In the genomic region with DNA sequence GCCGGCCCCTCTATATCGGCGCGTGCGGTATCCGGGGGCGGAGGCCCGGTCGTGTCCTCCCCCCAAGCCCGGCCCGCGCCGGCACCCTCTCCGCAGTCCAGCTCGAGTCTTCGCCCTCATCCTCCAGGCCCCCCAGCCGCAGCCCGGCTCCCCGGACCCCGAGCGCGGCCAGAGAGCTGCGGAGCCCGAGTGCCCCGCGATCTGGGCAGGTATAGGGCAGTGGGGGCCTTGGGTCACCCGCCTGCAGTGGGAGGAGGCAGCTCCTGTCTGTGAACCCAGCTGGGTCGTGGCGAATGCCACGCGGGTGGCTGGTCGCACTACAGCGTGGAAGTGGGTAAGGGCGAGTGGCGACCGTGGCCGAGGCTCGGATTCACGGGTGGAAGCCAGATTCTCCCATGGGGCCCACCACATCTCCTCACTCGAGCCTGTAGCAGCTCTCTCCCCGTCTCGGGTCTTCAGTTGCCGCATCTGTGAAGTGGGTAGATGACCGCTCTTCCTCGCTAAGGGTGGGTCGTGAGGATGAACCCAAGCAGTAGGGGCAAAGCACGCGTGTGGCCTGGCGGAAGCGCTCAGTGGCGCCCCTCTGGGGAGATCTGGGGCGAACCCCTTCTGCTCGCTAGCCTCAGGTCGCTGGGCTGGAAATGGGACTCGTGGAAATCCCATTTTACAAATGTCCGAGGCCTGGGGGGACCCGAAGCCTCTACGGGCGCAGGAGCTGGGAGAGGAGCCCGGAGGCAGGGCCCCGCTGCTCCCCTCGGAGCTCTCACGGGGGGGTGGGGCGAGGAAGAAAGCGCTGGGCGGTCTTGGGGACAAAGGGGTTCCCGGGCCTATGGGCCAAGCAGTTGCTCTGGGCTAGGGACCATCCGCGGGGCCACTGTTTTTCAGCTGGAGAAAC, we compare ENCODE assay signal across 21 cellular contexts. TPM values are rescaled to one million over a fixed set of nuclear protein-coding genes. Genes with fewer than 3 reads are reported as not detected.
DNase-seq lines count a peak whose midpoint lies in the region; TF ChIP-seq lines count a peak whose summit lies in the region.
"Had no signal": no experiment of that assay in that cellular context is flagged by ENCODE, and none has a peak within 500 bp of the region (broad histone marks: within the 10 kb centered on the region; RNA-seq: fewer than 3 reads in every experiment).

No MANE protein-coding gene starts in this region.

- H2BK5ac ChIP-seq in neuronal stem cell (ENCODE audit: low read length) = no peak overlapping the region

- H3K36me3 ChIP-seq in Caco-2 (ENCODE audit: control insufficient read depth, insufficient read depth, low read length) (no peaks in the 10 kb centered on the region), NT2/D1 (ENCODE audit: insufficient read depth, insufficient read length, low read length) (no peaks in the 10 kb centered on the region), neuronal stem cell (replicated peaks in 1 of 2; ENCODE audit: control insufficient read depth in 2 of 2, insufficient read depth in 2 of 2, low read length in 2 of 2) (no peaks in the 10 kb centered on the region)
- H3K36me3 ChIP-seq: BLaER1 treated with 17β-estradiol and CSF1 and Interleukin-3, amounts not matched to agents 10 nM and 100 nM; brain microvascular endothelial cell; heart left ventricle; MG63 had no signal

- peak overlapping the region; percentile 86 for H3K4me2 ChIP-seq in neuronal stem cell (ENCODE audit: insufficient read depth, low read length, poor library complexity, severe bottlenecking)

- H3K4me3 ChIP-seq in Caco-2 (ENCODE audit: low read depth, low read length) (peak overlapping the region; percentile 14; the same call in 1 of the 2 replicates), NT2/D1 (ENCODE audit: insufficient read length, low read depth) (peak overlapping the region; percentile 32), neuronal stem cell (ENCODE audit: low read length in 2 of 2) (peak overlapping the region in 1 of 2 donors; percentile 67)
- H3K4me3 ChIP-seq: GM23248 had no signal

- H3K4me3 Mint-ChIP-seq in Caco-2 (ENCODE audit: unreplicated experiment) (peak overlapping the region; percentile 61), glutamatergic neuron (ENCODE audit: unreplicated experiment) (no peak overlapping the region)
- H3K4me3 Mint-ChIP-seq: activated B cell treated with CpG ODN at 0.5 μM for 24 hours had no signal

- peak overlapping the region; percentile 48 for H4K8ac ChIP-seq in neuronal stem cell (ENCODE audit: low read depth, low read length)

- CTCF ChIA-PET in Caco-2 (lab: Charles Lee) = interaction anchor here (1.2 kb wide), 1 partner anchor 392 kb away, joined by 3 read pairs; no protein-coding TSS in a partner anchor

- peak overlapping the region; percentile 9 for H2BK120ac ChIP-seq in neuronal stem cell (ENCODE audit: low read depth, low read length)

- TF ChIP-seq CTCF in Caco-2 (IDR thresholded peaks at IDR 0.05; ENCODE audit: insufficient read depth in 1 of 2, low read depth in 1 of 2, low read length in 1 of 2, severe bottlenecking in 1 of 2, unreplicated experiment in 1 of 2) = no peak
- TF ChIP-seq CTCF in glutamatergic neuron (IDR thresholded peaks at IDR 0.05; ENCODE audit: partially characterized antibody, unreplicated experiment) = no peak

- no peak overlapping the region for H3K27ac ChIP-seq in neuronal stem cell (replicated peaks; ENCODE audit: low read length)
- H3K27ac ChIP-seq: BLaER1 treated with 17β-estradiol and CSF1 and Interleukin-3, amounts not matched to agents 10 nM and 100 nM; brain microvascular endothelial cell; GM23248; heart left ventricle; SK-N-MC had no signal

- peak overlapping the region; percentile 53 for H2AFZ ChIP-seq in neuronal stem cell (ENCODE audit: low read length)
- H2AFZ ChIP-seq: GM23248 had no signal

- peaks cover 9% of the 10 kb centered on the region for H3K27me3 Mint-ChIP-seq in Caco-2 (ENCODE audit: insufficient read depth, unreplicated experiment)
- peaks cover 18% of the 10 kb centered on the region for H3K27me3 Mint-ChIP-seq in glutamatergic neuron (ENCODE audit: unreplicated experiment)

- no peaks in the 10 kb centered on the region for H3K9me3 ChIP-seq in Caco-2
- H3K9me3 ChIP-seq in NT2/D1 (ENCODE audit: insufficient read depth, low read length) = no peaks in the 10 kb centered on the region
- H3K9me3 ChIP-seq in neuronal stem cell (replicated peaks in 1 of 2; ENCODE audit: control insufficient read depth in 2 of 2, insufficient read depth in 1 of 2, low read depth in 1 of 2, low read length in 2 of 2) = peaks cover 0 to 4% of the 10 kb centered on the region in 2 donors
- H3K9me3 ChIP-seq: heart left ventricle, MG63 had no signal

- H2BK12ac ChIP-seq in neuronal stem cell (ENCODE audit: low read length) = no peak overlapping the region

- H3K14ac ChIP-seq in neuronal stem cell (ENCODE audit: low read length) = peak overlapping the region; percentile 94

- H3K4me1 ChIP-seq in Caco-2 (no peaks in the 10 kb centered on the region), NT2/D1 (ENCODE audit: insufficient read depth, insufficient read length) (peaks cover 23% of the 10 kb centered on the region), neuronal stem cell (ENCODE audit: control insufficient read depth in 2 of 2, insufficient read depth in 1 of 2, low read depth in 1 of 2, low read length in 2 of 2) (peaks cover 0 to 6% of the 10 kb centered on the region in 2 donors)

- no peaks in the 10 kb centered on the region for H3K79me1 ChIP-seq in neuronal stem cell (ENCODE audit: low read depth, low read length)

- H3K36me3 Mint-ChIP-seq in Caco-2 (ENCODE audit: insufficient read depth, unreplicated experiment) (peaks cover 4% of the 10 kb centered on the region), glutamatergic neuron (ENCODE audit: unreplicated experiment) (no peaks in the 10 kb centered on the region)

- no peaks in the 10 kb centered on the region for H3K9me3 Mint-ChIP-seq in Caco-2 (ENCODE audit: unreplicated experiment)
- H3K9me3 Mint-ChIP-seq in glutamatergic neuron (ENCODE audit: unreplicated experiment) = peaks cover 4% of the 10 kb centered on the region
- H3K9me3 Mint-ChIP-seq: activated B cell treated with CpG ODN at 0.5 μM for 24 hours had no signal

- H3K27ac Mint-ChIP-seq in Caco-2 (ENCODE audit: unreplicated experiment) (no peak overlapping the region), glutamatergic neuron (ENCODE audit: unreplicated experiment) (no peak overlapping the region)
- H3K27ac Mint-ChIP-seq: activated B cell treated with CpG ODN at 0.5 μM for 24 hours had no signal

- H3K9ac ChIP-seq in NT2/D1 (ENCODE audit: insufficient read length, low read depth) (peak overlapping the region; percentile 85), neuronal stem cell (ENCODE audit: low read depth, low read length, poor library complexity) (peak overlapping the region; percentile 81)
- H3K9ac ChIP-seq: BLaER1 treated with 17β-estradiol and CSF1 and Interleukin-3, amounts not matched to agents 10 nM and 100 nM; GM23248 had no signal

- H3K4ac ChIP-seq in neuronal stem cell (ENCODE audit: low read length) = no peak overlapping the region

- intact Hi-C loops in Caco-2 (cut with micrococcal nuclease; ENCODE audit: unreplicated experiment) = no loop called here

- POLR2A ChIA-PET in Caco-2 (lab: Charles Lee) = interaction anchor here (0.6 kb wide), 1 partner anchor 216 kb away, joined by 4 read pairs; no protein-coding TSS in a partner anchor

- no TSS peak for BruUV-seq in Caco-2 (replicated peaks; lab: Mats Ljungman, UMichigan)

- H3K27me3 ChIP-seq in Caco-2 (replicated peaks; ENCODE audit: control insufficient read depth, insufficient read depth, low read length) (no peaks in the 10 kb centered on the region; the same call in 1 of the 2 replicates), NT2/D1 (ENCODE audit: insufficient read depth, insufficient read length) (peaks cover 29% of the 10 kb centered on the region), neuronal stem cell (ENCODE audit: control insufficient read depth in 3 of 3, insufficient read depth in 3 of 3, low read depth in 1 of 3, low read length in 3 of 3) (peaks cover 28 to 75% (median 47%) of the 10 kb centered on the region in 3 experiments)

- no CpG with 5 or more reads among the region's 69 CpGs for WGBS in neuronal stem cell (ENCODE audit: extremely low coverage in 2 of 2, insufficient read length in 2 of 2, insufficient replicate concordance in 1 of 2), 2 donors

- peak overlapping the region; percentile 98 for H3K23ac ChIP-seq in neuronal stem cell (ENCODE audit: low read depth, low read length, poor library complexity)

- DNase-seq in Caco-2 = no peak
- DNase-seq in NT2/D1 (ENCODE audit: low read depth, low spot score) = peak; percentile 51
- peak; percentile 19 for DNase-seq in glutamatergic neuron
- no peak for DNase-seq in neuronal stem cell (ENCODE audit: low spot score)
- DNase-seq in NCI-H187 treated with DMSO at 0.1 percent for 48 hours (lab: John Stamatoyannopoulos, UW) = no peak
- DNase-seq in NCI-H82 treated with DMSO at 0.1 percent for 48 hours (lab: John Stamatoyannopoulos, UW; ENCODE audit: unreplicated experiment) = no peak
- no peak for DNase-seq in activated CD4-positive, alpha-beta T cell treated with anti-CD3 and anti-CD28 coated beads, Interleukin-2, amount 50 U/mL, for 48 hours
- no peak for DNase-seq in stimulated activated CD4-positive, alpha-beta T cell treated with anti-CD3 and anti-CD28 coated beads, Interleukin-1b, Interleukin-23, amount 100 ng/mL, for 48 hours
- DNase-seq: activated B cell treated with CpG ODN at 0.5 μM for 24 hours; activated T-cell treated with anti-CD3 and anti-CD28 coated beads, Interleukin-2, amount 50 U/mL, for 1 hour; brain microvascular endothelial cell; EL; GM23248; MG63; NCI-H2171 treated with DMSO at 0.1 percent for 48 hours; stimulated activated CD4-positive, alpha-beta T cell treated with anti-CD3 and anti-CD28 coated beads, Interleukin-4, amount 100 ng/mL, for 1 hour had no signal

- H2AK5ac ChIP-seq in neuronal stem cell (ENCODE audit: low read depth, low read length) = peak overlapping the region; percentile 99

- peak overlapping the region; percentile 90 for H3K18ac ChIP-seq in neuronal stem cell (ENCODE audit: low read length)

- peaks cover 8% of the 10 kb centered on the region for H3K4me1 Mint-ChIP-seq in Caco-2 (ENCODE audit: low read depth, unreplicated experiment)
- peaks cover 3% of the 10 kb centered on the region for H3K4me1 Mint-ChIP-seq in glutamatergic neuron (ENCODE audit: low read depth, unreplicated experiment)

- peak overlapping the region; percentile 98 for H2BK15ac ChIP-seq in neuronal stem cell (ENCODE audit: low read length)

- no peak overlapping the region for H4K91ac ChIP-seq in neuronal stem cell (ENCODE audit: low read depth, low read length, poor library complexity)

RNA-seq across cellular contexts. Expression of a gene that starts 1.9 kb away (rescaled TPM):
- 0.09 TPM in 1 of 2 replicates, not detected in the other for total RNA-seq in Caco-2 (2022)
- not detected for total RNA-seq in glutamatergic neuron (ENCODE audit: unreplicated experiment)
- polyA plus RNA-seq in neuronal stem cell (2013, experiment 1 of 2) = 0.33 TPM
- polyA plus RNA-seq in neuronal stem cell (2013, experiment 2 of 2) = 0.30 TPM
- total RNA-seq: activated B cell treated with CpG ODN at 0.5 μM for 24 hours, GM23248, heart left ventricle, lung microvascular endothelial cell, pulmonary artery endothelial cell had no signal
- polyA plus RNA-seq: GM23248 had no signal

RNA-seq across cellular contexts. Expression of a gene that starts 55.0 kb away (rescaled TPM):
- total RNA-seq in Caco-2 (2022) (not detected in 2 replicates), glutamatergic neuron (ENCODE audit: unreplicated experiment) (not detected)
- 0.54 TPM for polyA plus RNA-seq in neuronal stem cell (2013, experiment 1 of 2)
- polyA plus RNA-seq in neuronal stem cell (2013, experiment 2 of 2) = 0.58 TPM
- total RNA-seq: activated B cell treated with CpG ODN at 0.5 μM for 24 hours, GM23248, heart left ventricle, lung microvascular endothelial cell, pulmonary artery endothelial cell had no signal
- polyA plus RNA-seq: GM23248, heart left ventricle had no signal

Comparison
In these comparisons a context has a peak if more than half of its experiments do, and no peak if none do; other contexts are left out.
1. DNase-seq: peak in NT2/D1 (single experiment) and glutamatergic neuron (single experiment); none in Caco-2 (0 of 2), neuronal stem cell (single experiment), NCI-H187 treated with DMSO at 0.1 percent for 48 hours (single experiment), NCI-H82 treated with DMSO at 0.1 percent for 48 hours (single experiment), activated CD4-positive, alpha-beta T cell treated with anti-CD3 and anti-CD28 coated beads, Interleukin-2, amount 50 U/mL, for 48 hours (0 of 2) and stimulated activated CD4-positive, alpha-beta T cell treated with anti-CD3 and anti-CD28 coated beads, Interleukin-1b, Interleukin-23, amount 100 ng/mL, for 48 hours (single experiment).